In the genomic region with DNA sequence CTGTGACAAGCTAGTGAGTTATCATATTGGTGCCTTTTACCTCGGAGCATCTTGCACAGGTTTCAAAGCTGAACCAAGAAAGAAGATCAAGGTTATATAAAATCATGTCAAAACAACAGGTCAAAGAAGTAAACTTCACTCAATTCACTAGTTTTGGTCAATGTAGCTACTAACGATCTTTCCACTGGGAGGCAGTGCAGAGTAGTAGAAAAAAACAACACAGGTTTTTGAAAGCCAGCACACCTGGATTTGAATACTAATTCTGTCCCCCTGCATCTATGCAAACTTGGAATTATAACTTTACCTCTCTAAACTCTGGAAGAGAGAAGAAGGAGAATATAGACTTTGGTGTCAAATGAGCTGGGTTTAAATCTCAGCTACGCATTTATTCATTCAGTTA, we compare ENCODE assay signal across 10 cellular contexts.
DNase-seq lines count a peak whose midpoint lies in the region; ATAC-seq, FAIRE-seq and TF ChIP-seq lines count a peak whose summit lies in the region.
"Had no signal": no experiment of that assay in that cellular context is flagged by ENCODE, and none has a peak within 500 bp of the region (broad histone marks: within the 10 kb centered on the region; RNA-seq: fewer than 3 reads in every experiment).

No MANE protein-coding gene starts in this region.

- no peak overlapping the region for H3K27ac Mint-ChIP-seq in activated T-helper 17 cell treated with anti-CD3 and anti-CD28 coated beads, Interleukin-2, amount 50 U/mL, for 72 hours

- H3K9me3 Mint-ChIP-seq in activated T-helper 17 cell treated with anti-CD3 and anti-CD28 coated beads, Interleukin-2, amount 50 U/mL, for 72 hours, result no peaks in the 10 kb centered on the region

- no peak overlapping the region for H3K9ac ChIP-seq in kidney (ENCODE audit: low read length in 2 of 2)

- TF ChIP-seq CTCF in C4-2B (conservative IDR thresholded peaks at IDR 0.05), result peak; percentile 58
- peak; percentile 35 for TF ChIP-seq CTCF in GM13976 (IDR thresholded peaks at IDR 0.05; ENCODE audit: borderline replicate concordance, control extremely low read depth, extremely low read depth, insufficient read depth, missing control alignments)
- peak; percentile 35 for TF ChIP-seq CTCF in kidney (IDR thresholded peaks at IDR 0.05; ENCODE audit: borderline replicate concordance, extremely low read depth, insufficient read depth)

- no peaks in the 10 kb centered on the region for H3K4me1 Mint-ChIP-seq in activated T-helper 17 cell treated with anti-CD3 and anti-CD28 coated beads, Interleukin-2, amount 50 U/mL, for 72 hours

- H3K36me3 ChIP-seq in kidney (ENCODE audit: control insufficient read depth in 1 of 2, insufficient read depth in 2 of 2, low read length in 2 of 2), result no peaks in the 10 kb centered on the region

- H3K9me3 ChIP-seq in kidney (ENCODE audit: control insufficient read depth in 1 of 2, low read length in 2 of 2), result no peaks in the 10 kb centered on the region
- H3K9me3 ChIP-seq: mucosa of descending colon had no signal

- in situ Hi-C loops in GM13976 (cut with MboI; ENCODE audit: low sequenced_read_pairs, unreplicated experiment), result no loop called here
- in situ Hi-C loops in SK-MEL-5 (cut with HindIII; ENCODE audit: low pct_unique_long_range_greater_than_20kb, low sequenced_read_pairs), result no loop called here

- H3K27ac ChIP-seq in C4-2B, result no peak overlapping the region
- no peak overlapping the region for H3K27ac ChIP-seq in kidney (ENCODE audit: low read depth in 2 of 2, low read length in 2 of 2)

- peaks cover 0 to under 1% of the 10 kb centered on the region in 2 donors for H3K4me1 ChIP-seq in kidney (ENCODE audit: control insufficient read depth in 1 of 2, insufficient read depth in 1 of 2, low read depth in 1 of 2, low read length in 2 of 2)

- no peaks in the 10 kb centered on the region for H3K36me3 Mint-ChIP-seq in activated T-helper 17 cell treated with anti-CD3 and anti-CD28 coated beads, Interleukin-2, amount 50 U/mL, for 72 hours (ENCODE audit: low read depth)

- no peak for ATAC-seq in activated T-helper 17 cell treated with anti-CD3 and anti-CD28 coated beads, Interleukin-2, amount 50 U/mL, for 72 hours (replicated peaks)
- ATAC-seq: mucosa of descending colon had no signal

- DNase-seq in GM13976 (ENCODE audit: low spot score), result no peak
- DNase-seq in SK-MEL-5 (ENCODE audit: low read depth, low spot score), result peak; percentile 43
- DNase-seq in kidney, result no peak
- DNase-seq in occipital lobe (lab: John Stamatoyannopoulos, UW), result no peak
- no peak for DNase-seq in OCI-M2 (lab: John Stamatoyannopoulos, UW; ENCODE audit: unreplicated experiment)
- no peak for DNase-seq in islet precursor cell
- DNase-seq: T-helper 1 cell had no signal

- H3K4me3 ChIP-seq in kidney (ENCODE audit: low read length in 2 of 2), result no peak overlapping the region
- H3K4me3 ChIP-seq: mucosa of descending colon had no signal

- intact Hi-C loops in kidney (cut with DNase I), result no loop called here

- no peak overlapping the region for H3K4me3 Mint-ChIP-seq in activated T-helper 17 cell treated with anti-CD3 and anti-CD28 coated beads, Interleukin-2, amount 50 U/mL, for 72 hours

- FAIRE-seq in kidney (lab: Jason Lieb, UNC), result peak; percentile 30

- no peaks in the 10 kb centered on the region for H3K27me3 Mint-ChIP-seq in activated T-helper 17 cell treated with anti-CD3 and anti-CD28 coated beads, Interleukin-2, amount 50 U/mL, for 72 hours
